Comparison of ENCODE assay signal across 1 cellular context in the genomic region with DNA sequence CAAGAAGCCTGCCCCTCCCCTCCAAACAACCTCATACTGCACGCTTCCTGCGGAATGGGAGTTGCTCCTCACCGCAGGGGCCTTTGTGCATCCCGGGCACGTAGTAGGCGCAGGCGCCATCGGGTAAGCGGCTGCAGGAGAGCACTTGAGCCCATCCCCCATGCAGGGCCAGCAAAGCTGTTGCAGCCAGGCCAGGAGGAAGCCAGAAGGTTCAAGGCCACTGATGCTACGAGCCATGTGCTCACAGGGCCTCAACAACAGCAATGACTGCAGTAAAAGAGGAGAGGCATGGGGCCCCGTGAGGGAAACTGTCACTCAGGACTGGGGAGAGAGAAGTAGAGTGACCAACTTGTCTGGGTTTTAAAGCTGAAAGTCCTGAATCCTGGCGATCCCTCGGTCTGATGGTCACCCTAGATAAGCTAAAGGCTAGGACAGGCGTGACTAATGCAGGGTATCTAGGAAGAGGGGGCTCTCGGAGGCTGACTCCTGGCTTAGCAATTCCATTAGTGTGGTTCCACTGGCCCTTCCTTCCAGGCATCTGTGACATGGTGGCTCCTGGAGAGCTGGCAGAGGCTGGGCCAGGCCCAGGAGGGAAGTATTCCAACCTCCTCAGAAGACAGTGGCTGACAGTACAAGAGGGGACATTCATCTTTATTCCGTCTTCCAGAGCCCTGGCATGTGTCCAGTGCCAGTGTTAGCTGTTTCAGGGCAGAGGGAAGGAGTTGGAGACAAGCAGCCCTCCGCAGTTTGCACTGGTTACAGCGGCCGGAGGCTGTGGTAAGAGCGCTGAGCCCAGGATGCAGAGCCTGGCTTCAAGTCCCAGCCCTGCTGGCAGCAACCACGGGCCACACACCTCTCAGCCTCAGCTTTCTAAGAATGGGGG.
TF ChIP-seq lines count a peak whose summit lies in the region.

No MANE protein-coding gene starts in this region.

TF ChIP-seq in HepG2, 621 proteins besides CTCF, POLR2A, EP300 and RAD21 (continued from another document and continues in another):
- TF ChIP-seq MAFG (CRISPR knock-in tag; IDR thresholded peaks at IDR 0.05) (no peak), MTF2 (CRISPR knock-in tag; IDR thresholded peaks at IDR 0.05; ENCODE audit: borderline replicate concordance) (no peak), ELF4 (CRISPR knock-in tag; IDR thresholded peaks at IDR 0.05; ENCODE audit: borderline replicate concordance) (peak; percentile 11; the same call in 1 of the 2 replicates), MIXL1 (CRISPR knock-in tag; IDR thresholded peaks at IDR 0.05) (peak; percentile 94), NR2F2 (IDR thresholded peaks at IDR 0.05; ENCODE audit: borderline replicate concordance, low read depth) (peak; percentile 74), ZBTB7B (CRISPR knock-in tag; IDR thresholded peaks at IDR 0.05) (peak; percentile 57; the same call in 1 of the 2 replicates), HNRNPK (IDR thresholded peaks at IDR 0.05; ENCODE audit: low read depth, low read length, poor library complexity, severe bottlenecking) (no peak), SAFB2 (CRISPR knock-in tag; IDR thresholded peaks at IDR 0.05; ENCODE audit: borderline replicate concordance, low read depth) (no peak; the same call in 1 of the 2 replicates), AKAP8 (CRISPR knock-in tag; IDR thresholded peaks at IDR 0.05) (peak; percentile 96), ZNF572 (CRISPR knock-in tag; IDR thresholded peaks at IDR 0.05) (peak; percentile 98), CHD2 (IDR thresholded peaks at IDR 0.05; ENCODE audit: low read depth, low read length) (peak; percentile 73; the same call in 1 of the 2 replicates), TBP (CRISPR knock-in tag; IDR thresholded peaks at IDR 0.05) (no peak), ZNF160 (CRISPR knock-in tag; IDR thresholded peaks at IDR 0.05) (peak; percentile 77), FOXJ3 (CRISPR knock-in tag; IDR thresholded peaks at IDR 0.05; ENCODE audit: borderline replicate concordance) (peak; percentile 86; the same call in 1 of the 2 replicates), SATB2 (CRISPR knock-in tag; IDR thresholded peaks at IDR 0.05) (peak; percentile 67; the same call in 1 of the 2 replicates), AFF4 (CRISPR knock-in tag; IDR thresholded peaks at IDR 0.05) (no peak), PRMT3 (CRISPR knock-in tag; IDR thresholded peaks at IDR 0.05; ENCODE audit: borderline replicate concordance, low read depth) (peak; percentile 76; the same call in 1 of the 2 replicates), ZNF790 (CRISPR knock-in tag; IDR thresholded peaks at IDR 0.05; ENCODE audit: borderline replicate concordance) (peak; percentile 75; the same call in 1 of the 2 replicates), SNAI1 (CRISPR knock-in tag; IDR thresholded peaks at IDR 0.05; ENCODE audit: borderline replicate concordance) (no peak), FLYWCH1 (CRISPR knock-in tag; IDR thresholded peaks at IDR 0.05) (no peak), DR1 (CRISPR knock-in tag; IDR thresholded peaks at IDR 0.05) (no peak), STAG1 (CRISPR knock-in tag; IDR thresholded peaks at IDR 0.05) (peak; percentile 41), MLX (CRISPR knock-in tag; IDR thresholded peaks at IDR 0.05) (peak; percentile 84), ZNF616 (CRISPR knock-in tag; IDR thresholded peaks at IDR 0.05; ENCODE audit: low read depth) (peak; percentile 75; the same call in 1 of the 2 replicates), MYPOP (CRISPR knock-in tag; IDR thresholded peaks at IDR 0.05) (peak; percentile 85), ZNF615 (CRISPR knock-in tag; IDR thresholded peaks at IDR 0.05; ENCODE audit: borderline replicate concordance) (0 out of 2 replicates have a peak, but pooled peaks have one; percentile 58), GMEB1 (CRISPR knock-in tag; IDR thresholded peaks at IDR 0.05; ENCODE audit: borderline replicate concordance) (peak; percentile 58), HNRNPLL (IDR thresholded peaks at IDR 0.05; ENCODE audit: low read depth, low read length, poor library complexity, severe bottlenecking) (peak; percentile 98), FOXA1 (IDR thresholded peaks at IDR 0.05) (no peak), FOXA1 (CRISPR knock-in tag; IDR thresholded peaks at IDR 0.05) (peak; percentile 46), SRF (IDR thresholded peaks at IDR 0.05; ENCODE audit: low read depth, low read length) (no peak), RARA (CRISPR knock-in tag; IDR thresholded peaks at IDR 0.05) (peak; percentile 98), TBX3 (IDR thresholded peaks at IDR 0.05; ENCODE audit: borderline replicate concordance) (no peak), SOX6 (IDR thresholded peaks at IDR 0.05) (no peak), SOX6 (CRISPR knock-in tag; IDR thresholded peaks at IDR 0.05) (peak; percentile 88), ZNF883 (CRISPR knock-in tag; IDR thresholded peaks at IDR 0.05; ENCODE audit: not compliant biosample characterization) (peak; percentile 97), ATF7-NPFF (CRISPR knock-in tag; IDR thresholded peaks at IDR 0.05; ENCODE audit: low read depth) (peak; percentile 92)
- TF ChIP-seq, protein P1, sequence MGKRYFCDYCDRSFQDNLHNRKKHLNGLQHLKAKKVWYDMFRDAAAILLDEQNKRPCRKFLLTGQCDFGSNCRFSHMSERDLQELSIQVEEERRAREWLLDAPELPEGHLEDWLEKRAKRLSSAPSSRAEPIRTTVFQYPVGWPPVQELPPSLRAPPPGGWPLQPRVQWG (CRISPR knock-in tag; IDR thresholded peaks at IDR 0.05; ENCODE audit: borderline replicate concordance, low read depth): no peak
- TF ChIP-seq, protein P2, sequence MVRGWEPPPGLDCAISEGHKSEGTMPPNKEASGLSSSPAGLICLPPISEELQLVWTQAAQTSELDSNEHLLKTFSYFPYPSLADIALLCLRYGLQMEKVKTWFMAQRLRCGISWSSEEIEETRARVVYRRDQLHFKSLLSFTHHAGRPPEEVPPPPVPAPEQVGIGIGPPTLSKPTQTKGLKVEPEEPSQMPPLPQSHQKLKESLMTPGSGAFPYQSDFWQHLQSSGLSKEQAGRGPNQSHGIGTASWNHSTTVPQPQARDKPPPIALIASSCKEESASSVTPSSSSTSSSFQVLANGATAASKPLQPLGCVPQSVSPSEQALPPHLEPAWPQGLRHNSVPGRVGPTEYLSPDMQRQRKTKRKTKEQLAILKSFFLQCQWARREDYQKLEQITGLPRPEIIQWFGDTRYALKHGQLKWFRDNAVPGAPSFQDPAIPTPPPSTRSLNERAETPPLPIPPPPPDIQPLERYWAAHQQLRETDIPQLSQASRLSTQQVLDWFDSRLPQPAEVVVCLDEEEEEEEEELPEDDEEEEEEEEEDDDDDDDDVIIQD (CRISPR knock-in tag; IDR thresholded peaks at IDR 0.05; ENCODE audit: low read depth): 0 out of 2 replicates have a peak, but pooled peaks have one; percentile 33
- TF ChIP-seq, protein P3, sequence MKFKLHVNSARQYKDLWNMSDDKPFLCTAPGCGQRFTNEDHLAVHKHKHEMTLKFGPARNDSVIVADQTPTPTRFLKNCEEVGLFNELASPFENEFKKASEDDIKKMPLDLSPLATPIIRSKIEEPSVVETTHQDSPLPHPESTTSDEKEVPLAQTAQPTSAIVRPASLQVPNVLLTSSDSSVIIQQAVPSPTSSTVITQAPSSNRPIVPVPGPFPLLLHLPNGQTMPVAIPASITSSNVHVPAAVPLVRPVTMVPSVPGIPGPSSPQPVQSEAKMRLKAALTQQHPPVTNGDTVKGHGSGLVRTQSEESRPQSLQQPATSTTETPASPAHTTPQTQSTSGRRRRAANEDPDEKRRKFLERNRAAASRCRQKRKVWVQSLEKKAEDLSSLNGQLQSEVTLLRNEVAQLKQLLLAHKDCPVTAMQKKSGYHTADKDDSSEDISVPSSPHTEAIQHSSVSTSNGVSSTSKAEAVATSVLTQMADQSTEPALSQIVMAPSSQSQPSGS (CRISPR knock-in tag; IDR thresholded peaks at IDR 0.05): peak; percentile 84
- TF ChIP-seq, protein P4, sequence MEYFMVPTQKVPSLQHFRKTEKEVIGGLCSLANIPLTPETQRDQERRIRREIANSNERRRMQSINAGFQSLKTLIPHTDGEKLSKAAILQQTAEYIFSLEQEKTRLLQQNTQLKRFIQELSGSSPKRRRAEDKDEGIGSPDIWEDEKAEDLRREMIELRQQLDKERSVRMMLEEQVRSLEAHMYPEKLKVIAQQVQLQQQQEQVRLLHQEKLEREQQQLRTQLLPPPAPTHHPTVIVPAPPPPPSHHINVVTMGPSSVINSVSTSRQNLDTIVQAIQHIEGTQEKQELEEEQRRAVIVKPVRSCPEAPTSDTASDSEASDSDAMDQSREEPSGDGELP (IDR thresholded peaks at IDR 0.05; ENCODE audit: borderline replicate concordance, low read depth): peak; percentile 79; the same call in 1 of the 2 replicates
- TF ChIP-seq, protein P5, sequence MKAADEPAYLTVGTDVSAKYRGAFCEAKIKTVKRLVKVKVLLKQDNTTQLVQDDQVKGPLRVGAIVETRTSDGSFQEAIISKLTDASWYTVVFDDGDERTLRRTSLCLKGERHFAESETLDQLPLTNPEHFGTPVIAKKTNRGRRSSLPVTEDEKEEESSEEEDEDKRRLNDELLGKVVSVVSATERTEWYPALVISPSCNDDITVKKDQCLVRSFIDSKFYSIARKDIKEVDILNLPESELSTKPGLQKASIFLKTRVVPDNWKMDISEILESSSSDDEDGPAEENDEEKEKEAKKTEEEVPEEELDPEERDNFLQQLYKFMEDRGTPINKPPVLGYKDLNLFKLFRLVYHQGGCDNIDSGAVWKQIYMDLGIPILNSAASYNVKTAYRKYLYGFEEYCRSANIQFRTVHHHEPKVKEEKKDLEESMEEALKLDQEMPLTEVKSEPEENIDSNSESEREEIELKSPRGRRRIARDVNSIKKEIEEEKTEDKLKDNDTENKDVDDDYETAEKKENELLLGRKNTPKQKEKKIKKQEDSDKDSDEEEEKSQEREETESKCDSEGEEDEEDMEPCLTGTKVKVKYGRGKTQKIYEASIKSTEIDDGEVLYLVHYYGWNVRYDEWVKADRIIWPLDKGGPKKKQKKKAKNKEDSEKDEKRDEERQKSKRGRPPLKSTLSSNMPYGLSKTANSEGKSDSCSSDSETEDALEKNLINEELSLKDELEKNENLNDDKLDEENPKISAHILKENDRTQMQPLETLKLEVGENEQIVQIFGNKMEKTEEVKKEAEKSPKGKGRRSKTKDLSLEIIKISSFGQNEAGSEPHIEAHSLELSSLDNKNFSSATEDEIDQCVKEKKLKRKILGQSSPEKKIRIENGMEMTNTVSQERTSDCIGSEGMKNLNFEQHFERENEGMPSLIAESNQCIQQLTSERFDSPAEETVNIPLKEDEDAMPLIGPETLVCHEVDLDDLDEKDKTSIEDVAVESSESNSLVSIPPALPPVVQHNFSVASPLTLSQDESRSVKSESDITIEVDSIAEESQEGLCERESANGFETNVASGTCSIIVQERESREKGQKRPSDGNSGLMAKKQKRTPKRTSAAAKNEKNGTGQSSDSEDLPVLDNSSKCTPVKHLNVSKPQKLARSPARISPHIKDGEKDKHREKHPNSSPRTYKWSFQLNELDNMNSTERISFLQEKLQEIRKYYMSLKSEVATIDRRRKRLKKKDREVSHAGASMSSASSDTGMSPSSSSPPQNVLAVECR (CRISPR knock-in tag; IDR thresholded peaks at IDR 0.05; ENCODE audit: borderline replicate concordance): peak; percentile 93
